ENCODE assay signal across 8 cellular contexts in the genomic region with DNA sequence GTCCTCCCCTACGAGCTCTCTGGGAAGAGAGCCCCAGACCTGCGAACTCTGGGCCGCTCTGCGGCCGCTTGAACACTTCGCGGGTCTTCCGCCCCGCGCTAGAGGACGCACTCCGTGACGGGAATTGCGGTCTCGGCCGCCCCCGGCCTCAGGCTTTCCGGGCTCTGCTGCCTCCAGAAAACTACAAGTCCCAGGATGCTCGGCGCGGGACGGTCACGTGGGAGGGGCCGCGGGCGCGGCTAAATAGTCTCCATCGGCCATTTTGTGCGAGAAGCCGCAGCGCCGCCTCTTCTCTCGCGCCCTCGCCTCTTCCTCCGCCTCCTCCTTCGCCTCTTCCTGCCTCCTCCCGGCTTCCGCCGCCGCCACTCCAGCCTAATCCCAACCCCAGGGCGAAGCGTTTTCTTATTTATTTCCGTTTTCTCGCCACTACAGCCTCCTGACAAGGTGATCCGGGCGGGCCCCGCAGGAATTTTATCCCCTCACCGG. TPM values are rescaled to one million over a fixed set of nuclear protein-coding genes. Genes with fewer than 3 reads are reported as not detected.
A peak's percentile ranks its signal among the peaks of the same experiment; 100 is the strongest.
DNase-seq lines count a peak whose midpoint lies in the region; ATAC-seq, FAIRE-seq and TF ChIP-seq lines count a peak whose summit lies in the region.

A gene (plus strand): TSS at position 269 of the 486 bp plus-strand sequence. CDS start 235 bp downstream, outside the sequence.

- TF ChIP-seq CTCF in kidney (IDR thresholded peaks at IDR 0.05; ENCODE audit: borderline replicate concordance, extremely low read depth, insufficient read depth), result peak; percentile 60

- ATAC-seq in GM19025 (IDR thresholded peaks at IDR 0.05; ENCODE audit: low read depth, unreplicated experiment), result peak; percentile 95
- peak; percentile 97 for ATAC-seq in HG03354 (IDR thresholded peaks at IDR 0.05; ENCODE audit: poor library complexity, severe bottlenecking, unreplicated experiment)

- peak; percentile 67 for FAIRE-seq in kidney (lab: Jason Lieb, UNC)

- H3K4me1 ChIP-seq in kidney (ENCODE audit: control insufficient read depth in 1 of 2, insufficient read depth in 1 of 2, low read depth in 1 of 2, low read length in 2 of 2), result peaks cover 4 to 6% of the 10 kb centered on the region in 2 donors

- peak within 1 kb of the TSS; percentile 89 to 93 for H3K9ac ChIP-seq in kidney (ENCODE audit: low read length in 2 of 2)

- peak within 1 kb of the TSS; percentile 80 to 95 for H3K4me3 ChIP-seq in kidney (ENCODE audit: low read length in 2 of 2)

- H3K27ac ChIP-seq in kidney (ENCODE audit: low read depth in 2 of 2, low read length in 2 of 2), result peak within 1 kb of the TSS; percentile 91 to 96

- peaks cover 10 to 23% of the 10 kb centered on the region in 2 donors for H3K36me3 ChIP-seq in kidney (ENCODE audit: control insufficient read depth in 1 of 2, insufficient read depth in 2 of 2, low read length in 2 of 2)

- peak; percentile 97 for DNase-seq in AG20443 (ENCODE audit: low spot score)
- peak; percentile 78 for DNase-seq in NCI-H446 treated with DMSO at 0.1 percent for 48 hours (lab: John Stamatoyannopoulos, UW)
- DNase-seq in activated CD4-positive, CD25-positive, alpha-beta regulatory T cell treated with anti-CD3 and anti-CD28 coated beads, Interleukin-2, amount 50 U/mL, for 72 hours, result peak; percentile 99
- peak; percentile 96 for DNase-seq in cerebellum (ENCODE audit: low spot score)
- peak; percentile 99 for DNase-seq in kidney
- peak; percentile 94 to 95 for DNase-seq in stimulated activated CD4-positive, alpha-beta T cell treated with anti-CD3 and anti-CD28 coated beads, Interleukin-1b, Interleukin-23, amount 100 ng/mL, for 1 hour (ENCODE audit: low read depth in 2 of 2)

- no peaks in the 10 kb centered on the region for H3K9me3 ChIP-seq in kidney (ENCODE audit: control insufficient read depth in 1 of 2, low read length in 2 of 2)

- intact Hi-C loops in kidney (cut with DNase I), result no loop called here

RNA-seq across cellular contexts. Expression of the gene that starts here (rescaled TPM):
- total RNA-seq in cerebellum, result 24.4 TPM
- total RNA-seq in kidney, result 48.3 TPM
- polyA plus RNA-seq in kidney (ENCODE audit: insufficient read depth, low read depth, low replicate concordance), result 97.8 TPM

Comparison
In these comparisons a context has a peak if more than half of its experiments do, and no peak if none do; other contexts are left out.
1. Peak in every context shown above with its lines: DNase-seq, ATAC-seq, H3K4me3 ChIP-seq and H3K27ac ChIP-seq.